In the genomic region with DNA sequence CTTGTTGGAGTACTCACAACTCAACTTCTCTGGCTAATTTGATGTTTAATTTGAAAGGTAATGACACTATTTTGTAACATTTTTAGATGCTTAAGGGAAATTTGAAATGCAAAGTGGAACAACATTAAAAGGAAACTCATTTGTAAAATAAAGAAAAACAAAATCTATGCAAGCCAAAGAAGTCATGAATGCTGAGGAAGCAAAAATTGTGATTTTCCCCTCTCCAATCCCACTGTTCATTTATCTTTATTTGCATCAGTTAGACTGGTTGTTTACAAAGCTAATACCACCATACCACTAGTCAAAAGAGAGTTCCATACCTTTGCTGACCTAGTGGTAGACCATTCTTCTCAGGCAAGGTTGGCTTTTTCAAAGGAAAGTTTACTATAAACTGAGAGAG, we compare ENCODE assay signal across 1 cellular context.
TF ChIP-seq lines count a peak whose summit lies in the region.

No MANE protein-coding gene starts in this region.

TF ChIP-seq in GM23338, 12 proteins besides CTCF, POLR2A, EP300 and RAD21:
- TF ChIP-seq, protein P1, sequence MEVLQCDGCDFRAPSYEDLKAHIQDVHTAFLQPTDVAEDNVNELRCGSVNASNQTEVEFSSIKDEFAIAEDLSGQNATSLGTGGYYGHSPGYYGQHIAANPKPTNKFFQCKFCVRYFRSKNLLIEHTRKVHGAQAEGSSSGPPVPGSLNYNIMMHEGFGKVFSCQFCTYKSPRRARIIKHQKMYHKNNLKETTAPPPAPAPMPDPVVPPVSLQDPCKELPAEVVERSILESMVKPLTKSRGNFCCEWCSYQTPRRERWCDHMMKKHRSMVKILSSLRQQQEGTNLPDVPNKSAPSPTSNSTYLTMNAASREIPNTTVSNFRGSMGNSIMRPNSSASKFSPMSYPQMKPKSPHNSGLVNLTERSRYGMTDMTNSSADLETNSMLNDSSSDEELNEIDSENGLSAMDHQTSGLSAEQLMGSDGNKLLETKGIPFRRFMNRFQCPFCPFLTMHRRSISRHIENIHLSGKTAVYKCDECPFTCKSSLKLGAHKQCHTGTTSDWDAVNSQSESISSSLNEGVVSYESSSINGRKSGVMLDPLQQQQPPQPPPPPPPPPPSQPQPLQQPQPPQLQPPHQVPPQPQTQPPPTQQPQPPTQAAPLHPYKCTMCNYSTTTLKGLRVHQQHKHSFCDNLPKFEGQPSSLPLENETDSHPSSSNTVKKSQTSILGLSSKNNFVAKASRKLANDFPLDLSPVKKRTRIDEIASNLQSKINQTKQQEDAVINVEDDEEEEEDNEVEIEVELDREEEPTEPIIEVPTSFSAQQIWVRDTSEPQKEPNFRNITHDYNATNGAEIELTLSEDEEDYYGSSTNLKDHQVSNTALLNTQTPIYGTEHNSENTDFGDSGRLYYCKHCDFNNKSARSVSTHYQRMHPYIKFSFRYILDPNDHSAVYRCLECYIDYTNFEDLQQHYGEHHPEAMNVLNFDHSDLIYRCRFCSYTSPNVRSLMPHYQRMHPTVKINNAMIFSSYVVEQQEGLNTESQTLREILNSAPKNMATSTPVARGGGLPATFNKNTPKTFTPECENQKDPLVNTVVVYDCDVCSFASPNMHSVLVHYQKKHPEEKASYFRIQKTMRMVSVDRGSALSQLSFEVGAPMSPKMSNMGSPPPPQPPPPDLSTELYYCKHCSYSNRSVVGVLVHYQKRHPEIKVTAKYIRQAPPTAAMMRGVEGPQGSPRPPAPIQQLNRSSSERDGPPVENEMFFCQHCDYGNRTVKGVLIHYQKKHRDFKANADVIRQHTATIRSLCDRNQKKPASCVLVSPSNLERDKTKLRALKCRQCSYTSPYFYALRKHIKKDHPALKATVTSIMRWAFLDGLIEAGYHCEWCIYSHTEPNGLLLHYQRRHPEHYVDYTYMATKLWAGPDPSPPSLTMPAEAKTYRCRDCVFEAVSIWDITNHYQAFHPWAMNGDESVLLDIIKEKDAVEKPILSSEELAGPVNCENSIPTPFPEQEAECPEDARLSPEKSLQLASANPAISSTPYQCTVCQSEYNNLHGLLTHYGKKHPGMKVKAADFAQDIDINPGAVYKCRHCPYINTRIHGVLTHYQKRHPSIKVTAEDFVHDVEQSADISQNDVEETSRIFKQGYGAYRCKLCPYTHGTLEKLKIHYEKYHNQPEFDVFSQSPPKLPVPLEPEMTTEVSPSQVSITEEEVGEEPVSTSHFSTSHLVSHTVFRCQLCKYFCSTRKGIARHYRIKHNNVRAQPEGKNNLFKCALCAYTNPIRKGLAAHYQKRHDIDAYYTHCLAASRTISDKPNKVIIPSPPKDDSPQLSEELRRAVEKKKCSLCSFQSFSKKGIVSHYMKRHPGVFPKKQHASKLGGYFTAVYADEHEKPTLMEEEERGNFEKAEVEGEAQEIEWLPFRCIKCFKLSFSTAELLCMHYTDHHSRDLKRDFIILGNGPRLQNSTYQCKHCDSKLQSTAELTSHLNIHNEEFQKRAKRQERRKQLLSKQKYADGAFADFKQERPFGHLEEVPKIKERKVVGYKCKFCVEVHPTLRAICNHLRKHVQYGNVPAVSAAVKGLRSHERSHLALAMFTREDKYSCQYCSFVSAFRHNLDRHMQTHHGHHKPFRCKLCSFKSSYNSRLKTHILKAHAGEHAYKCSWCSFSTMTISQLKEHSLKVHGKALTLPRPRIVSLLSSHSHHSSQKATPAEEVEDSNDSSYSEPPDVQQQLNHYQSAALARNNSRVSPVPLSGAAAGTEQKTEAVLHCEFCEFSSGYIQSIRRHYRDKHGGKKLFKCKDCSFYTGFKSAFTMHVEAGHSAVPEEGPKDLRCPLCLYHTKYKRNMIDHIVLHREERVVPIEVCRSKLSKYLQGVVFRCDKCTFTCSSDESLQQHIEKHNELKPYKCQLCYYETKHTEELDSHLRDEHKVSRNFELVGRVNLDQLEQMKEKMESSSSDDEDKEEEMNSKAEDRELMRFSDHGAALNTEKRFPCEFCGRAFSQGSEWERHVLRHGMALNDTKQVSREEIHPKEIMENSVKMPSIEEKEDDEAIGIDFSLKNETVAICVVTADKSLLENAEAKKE (CRISPR knock-in tag; IDR thresholded peaks at IDR 0.05) = no peak
- TF ChIP-seq JUNB (IDR thresholded peaks at IDR 0.05; ENCODE audit: unreplicated experiment) (no peak), ZNF331 (CRISPR knock-in tag; IDR thresholded peaks at IDR 0.05; ENCODE audit: low read depth) (no peak), NANOG (IDR thresholded peaks at IDR 0.05; ENCODE audit: borderline replicate concordance) (no peak), ZNF114 (CRISPR knock-in tag; IDR thresholded peaks at IDR 0.05) (no peak), EZH2phosphoT487 (IDR thresholded peaks at IDR 0.05; ENCODE audit: unreplicated experiment) (no peak), CREB1 (CRISPR knock-in tag; IDR thresholded peaks at IDR 0.05; ENCODE audit: low read depth) (no peak), STAT1 (IDR thresholded peaks at IDR 0.05; ENCODE audit: unreplicated experiment) (no peak), POLR2AphosphoS5 (IDR thresholded peaks at IDR 0.05; ENCODE audit: low read depth) (no peak), EZH2 (IDR thresholded peaks at IDR 0.05; ENCODE audit: low read depth, unreplicated experiment) (no peak)
- TF ChIP-seq, protein P2, sequence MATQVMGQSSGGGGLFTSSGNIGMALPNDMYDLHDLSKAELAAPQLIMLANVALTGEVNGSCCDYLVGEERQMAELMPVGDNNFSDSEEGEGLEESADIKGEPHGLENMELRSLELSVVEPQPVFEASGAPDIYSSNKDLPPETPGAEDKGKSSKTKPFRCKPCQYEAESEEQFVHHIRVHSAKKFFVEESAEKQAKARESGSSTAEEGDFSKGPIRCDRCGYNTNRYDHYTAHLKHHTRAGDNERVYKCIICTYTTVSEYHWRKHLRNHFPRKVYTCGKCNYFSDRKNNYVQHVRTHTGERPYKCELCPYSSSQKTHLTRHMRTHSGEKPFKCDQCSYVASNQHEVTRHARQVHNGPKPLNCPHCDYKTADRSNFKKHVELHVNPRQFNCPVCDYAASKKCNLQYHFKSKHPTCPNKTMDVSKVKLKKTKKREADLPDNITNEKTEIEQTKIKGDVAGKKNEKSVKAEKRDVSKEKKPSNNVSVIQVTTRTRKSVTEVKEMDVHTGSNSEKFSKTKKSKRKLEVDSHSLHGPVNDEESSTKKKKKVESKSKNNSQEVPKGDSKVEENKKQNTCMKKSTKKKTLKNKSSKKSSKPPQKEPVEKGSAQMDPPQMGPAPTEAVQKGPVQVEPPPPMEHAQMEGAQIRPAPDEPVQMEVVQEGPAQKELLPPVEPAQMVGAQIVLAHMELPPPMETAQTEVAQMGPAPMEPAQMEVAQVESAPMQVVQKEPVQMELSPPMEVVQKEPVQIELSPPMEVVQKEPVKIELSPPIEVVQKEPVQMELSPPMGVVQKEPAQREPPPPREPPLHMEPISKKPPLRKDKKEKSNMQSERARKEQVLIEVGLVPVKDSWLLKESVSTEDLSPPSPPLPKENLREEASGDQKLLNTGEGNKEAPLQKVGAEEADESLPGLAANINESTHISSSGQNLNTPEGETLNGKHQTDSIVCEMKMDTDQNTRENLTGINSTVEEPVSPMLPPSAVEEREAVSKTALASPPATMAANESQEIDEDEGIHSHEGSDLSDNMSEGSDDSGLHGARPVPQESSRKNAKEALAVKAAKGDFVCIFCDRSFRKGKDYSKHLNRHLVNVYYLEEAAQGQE (IDR thresholded peaks at IDR 0.05; ENCODE audit: unreplicated experiment) = no peak
- TF ChIP-seq, protein P3, sequence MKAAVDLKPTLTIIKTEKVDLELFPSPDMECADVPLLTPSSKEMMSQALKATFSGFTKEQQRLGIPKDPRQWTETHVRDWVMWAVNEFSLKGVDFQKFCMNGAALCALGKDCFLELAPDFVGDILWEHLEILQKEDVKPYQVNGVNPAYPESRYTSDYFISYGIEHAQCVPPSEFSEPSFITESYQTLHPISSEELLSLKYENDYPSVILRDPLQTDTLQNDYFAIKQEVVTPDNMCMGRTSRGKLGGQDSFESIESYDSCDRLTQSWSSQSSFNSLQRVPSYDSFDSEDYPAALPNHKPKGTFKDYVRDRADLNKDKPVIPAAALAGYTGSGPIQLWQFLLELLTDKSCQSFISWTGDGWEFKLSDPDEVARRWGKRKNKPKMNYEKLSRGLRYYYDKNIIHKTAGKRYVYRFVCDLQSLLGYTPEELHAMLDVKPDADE (IDR thresholded peaks at IDR 0.05) = no peak
